12 cellular contexts compared by ENCODE assay signal in genomic region chr14:76186318-76187027, GRCh38.
A peak's percentile ranks its signal among the peaks of the same experiment; 100 is the strongest.
DNase-seq lines count a peak whose midpoint lies in the region; ATAC-seq and TF ChIP-seq lines count a peak whose summit lies in the region.
"Had no signal": no experiment of that assay in that cellular context is flagged by ENCODE, and none has a peak within 500 bp of the region (broad histone marks: within the 10 kb centered on the region; RNA-seq: fewer than 3 reads in every experiment).

No MANE protein-coding gene starts in this region.

- peaks cover 26% of the 10 kb centered on the region for H3K36me3 ChIP-seq in WERI-Rb-1

- H3K9me3 ChIP-seq in WERI-Rb-1 (ENCODE audit: severe bottlenecking), result no peaks in the 10 kb centered on the region
- H3K9me3 ChIP-seq: thyroid gland had no signal

- in situ Hi-C loops in GM13977 (cut with MboI; ENCODE audit: low pct_unique_long_range_greater_than_20kb, low sequenced_read_pairs, unreplicated experiment), result no loop called here

- ATAC-seq in GM19023 (IDR thresholded peaks at IDR 0.05; ENCODE audit: unreplicated experiment) (peak; percentile 66), HG03060 (IDR thresholded peaks at IDR 0.05; ENCODE audit: low read depth, unreplicated experiment) (peak; percentile 53)

- no peaks in the 10 kb centered on the region for H3K27me3 ChIP-seq in WERI-Rb-1 (ENCODE audit: insufficient read depth, low read depth, severe bottlenecking)
- H3K27me3 ChIP-seq: thyroid gland had no signal

- H3K4me3 ChIP-seq in WERI-Rb-1 (ENCODE audit: low read depth, low read length), result no peak overlapping the region
- H3K4me3 ChIP-seq: thyroid gland had no signal

- TF ChIP-seq CTCF in GM13977 (IDR thresholded peaks at IDR 0.05; ENCODE audit: extremely low read depth, insufficient read depth, missing control alignments) (no peak), WERI-Rb-1 (IDR thresholded peaks at IDR 0.05; ENCODE audit: low read depth, low read length) (no peak)

- peak overlapping the region; percentile 53 for H3K27ac ChIP-seq in WERI-Rb-1
- H3K27ac ChIP-seq: thyroid gland had no signal

- DNase-seq in GM13977 (ENCODE audit: low spot score), result peak; percentile 17
- DNase-seq in WERI-Rb-1, result peak; percentile 11
- DNase-seq in GOT3 (lab: John Stamatoyannopoulos, UW), result no peak
- no peak for DNase-seq in epidermal melanocyte (ENCODE audit: insufficient read length, low spot score)
- DNase-seq in iPS-NIHi7 (ENCODE audit: extremely low spot score), result no peak
- DNase-seq: activated CD4-positive, alpha-beta T cell treated with anti-CD3 and anti-CD28 coated beads, Interleukin-2, amount 10 ng/mL, durations not matched to agents 7 days and 5 days; activated effector memory CD4-positive, alpha-beta T cell treated with Interleukin-2 at 50 U/mL for 16 hours; CD4-positive, CD25-positive, alpha-beta regulatory T cell; head of caudate nucleus; thyroid gland had no signal

Comparison
In these comparisons a context has a peak if more than half of its experiments do, and no peak if none do; other contexts are left out.
1. DNase-seq: peak in GM13977 (single experiment) and WERI-Rb-1 (single experiment); none in GOT3 (single experiment), epidermal melanocyte (single experiment) and iPS-NIHi7 (single experiment).